In the genomic region with DNA sequence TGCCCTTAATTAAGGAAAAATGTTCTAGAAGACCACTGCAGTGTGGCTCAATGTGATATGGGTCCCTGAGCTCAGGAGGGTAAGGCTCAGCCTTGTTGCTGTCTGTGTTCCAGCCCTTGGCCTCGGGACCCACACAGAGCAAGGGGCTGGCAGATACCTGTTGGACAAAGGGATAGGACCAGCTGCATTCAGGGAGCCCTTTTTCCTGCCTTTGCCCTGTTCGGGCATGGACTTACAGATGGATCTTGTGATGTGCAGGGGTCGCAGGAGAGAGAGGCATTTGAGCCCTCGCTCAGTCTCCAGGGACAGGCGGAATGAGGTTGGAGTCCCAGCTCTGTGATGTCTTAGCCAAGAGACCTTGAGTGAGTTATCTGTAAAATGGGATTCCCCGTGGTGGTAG, we compare ENCODE assay signal across 19 cellular contexts.
"Had no signal": no experiment of that assay in that cellular context is flagged by ENCODE, and none has a peak within 500 bp of the region (broad histone marks: within the 10 kb centered on the region; RNA-seq: fewer than 3 reads in every experiment).

No MANE protein-coding gene starts in this region.

- H3K9me3 ChIP-seq: breast epithelium, esophagus squamous epithelium, left lung, psoas muscle, upper lobe of left lung had no signal

- H3K4me3 ChIP-seq: esophagus squamous epithelium, left lung, psoas muscle, skin epidermis, upper lobe of left lung had no signal

- H3K27ac ChIP-seq: breast epithelium, esophagus squamous epithelium, left lung, psoas muscle, skin epidermis, upper lobe of left lung had no signal

- DNase-seq: activated CD4-positive, alpha-beta T cell treated with anti-CD3 and anti-CD28 coated beads, Interleukin-2, amount 50 U/mL, for 1 hour; activated CD8-positive, alpha-beta memory T cell treated with anti-CD3 and anti-CD28 coated beads for 24 hours; activated CD8-positive, alpha-beta memory T cell treated with anti-CD3 and anti-CD28 coated beads, Interleukin-2, amount 50 U/mL, for 48 hours; activated effector memory CD4-positive, alpha-beta T cell treated with Interleukin-2 at 50 U/mL for 16 hours; activated naive CD4-positive, alpha-beta T cell treated with anti-CD3 and anti-CD28 coated beads, Interleukin-2, amount 10 ng/mL, durations not matched to agents 7 days and 5 days; activated naive CD8-positive, alpha-beta T cell treated with anti-CD3 and anti-CD28 coated beads, Interleukin-2, amount 50 U/mL, for 24 hours; activated T-cell treated with anti-CD3 and anti-CD28 coated beads, Interleukin-2, amount 50 U/mL, for 48 hours; cerebellar nuclear complex; effector memory CD4-positive, alpha-beta T cell; esophagus squamous epithelium; left lung; mammary epithelial cell; psoas muscle; right cardiac atrium; stimulated activated naive CD8-positive, alpha-beta T cell treated with anti-CD3 and anti-CD28 coated beads, Interleukin-15, Interleukin-2, amounts not matched to agents 100 U/mL and 50 U/mL, for 24 hours; upper lobe of left lung had no signal

- ATAC-seq: activated CD4-positive, CD25-positive, alpha-beta regulatory T cell treated with anti-CD3 and anti-CD28 coated beads, Interleukin-2, amount 50 U/mL, for 24 hours; activated naive CD8-positive, alpha-beta T cell treated with anti-CD3 and anti-CD28 coated beads, Interleukin-2, amount 50 U/mL, for 24 hours; left lung; right cardiac atrium; stimulated activated naive CD8-positive, alpha-beta T cell treated with anti-CD3 and anti-CD28 coated beads, Interleukin-15, Interleukin-2, amounts not matched to agents 100 U/mL and 50 U/mL, for 24 hours had no signal

- H3K27me3 ChIP-seq: breast epithelium, esophagus squamous epithelium, left lung, upper lobe of left lung had no signal

- H3K36me3 ChIP-seq: breast epithelium, esophagus squamous epithelium, left lung, upper lobe of left lung had no signal

- H3K4me1 ChIP-seq: breast epithelium, left lung, upper lobe of left lung had no signal
